Comparison of ENCODE assay signal across 17 cellular contexts in the genomic region with DNA sequence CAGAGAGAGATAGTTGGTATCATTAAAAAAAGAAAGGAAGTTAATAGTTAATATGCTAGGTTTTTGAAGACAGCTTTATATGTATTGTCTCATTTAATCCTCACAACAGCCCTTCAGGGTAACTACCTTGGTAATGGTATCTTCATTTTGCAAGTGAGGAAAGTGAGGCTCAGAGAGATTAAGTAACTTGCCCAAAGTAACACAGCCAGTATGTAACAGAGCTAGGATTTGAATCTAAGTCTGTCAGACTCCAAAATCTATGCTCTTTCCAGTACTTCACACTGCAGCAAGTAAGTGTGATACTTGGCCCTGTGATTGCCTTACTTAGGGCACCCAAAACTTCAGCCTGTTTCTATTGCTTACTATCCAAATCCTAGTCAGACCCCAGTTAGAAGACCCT. TPM values are rescaled to one million over a fixed set of nuclear protein-coding genes. Genes with fewer than 3 reads are reported as not detected.
DNase-seq lines count a peak whose midpoint lies in the region; ATAC-seq, FAIRE-seq and TF ChIP-seq lines count a peak whose summit lies in the region.
"Had no signal": no experiment of that assay in that cellular context is flagged by ENCODE, and none has a peak within 500 bp of the region (broad histone marks: within the 10 kb centered on the region; RNA-seq: fewer than 3 reads in every experiment).

No MANE protein-coding gene starts in this region.

- TF ChIP-seq POLR2A in H54 (IDR thresholded peaks at IDR 0.05; ENCODE audit: low read depth, low read length) (no peak), GM12878 (IDR thresholded peaks at IDR 0.05; ENCODE audit: low read depth, low read length) (no peak), right lobe of liver (IDR thresholded peaks at IDR 0.05) (no peak)

- H3K36me3 ChIP-seq in GM12878 (ENCODE audit: control insufficient read depth in 2 of 2, insufficient read depth in 2 of 2, low read length in 1 of 2) (no peaks in the 10 kb centered on the region), right lobe of liver (no peaks in the 10 kb centered on the region), lower lobe of right lung (no peaks in the 10 kb centered on the region), neural progenitor cell (no peaks in the 10 kb centered on the region)

- in situ Hi-C loops in GM12878 (cut with MboI), result no loop called here

- no peak overlapping the region for H3K4me3 Mint-ChIP-seq in activated CD4-positive, alpha-beta T cell treated with anti-CD3 and anti-CD28 coated beads, Interleukin-2, amount 10 ng/mL, durations not matched to agents 7 days and 5 days
- no peak overlapping the region for H3K4me3 Mint-ChIP-seq in activated CD4-positive, alpha-beta T cell treated with anti-CD3 and anti-CD28 coated beads, Interleukin-2, amount 10 ng/mL, durations not matched to agents 24 days and 14 days
- H3K4me3 Mint-ChIP-seq in neural progenitor cell, result no peak overlapping the region

- TF ChIP-seq EP300 in GM12878 (IDR thresholded peaks at IDR 0.05; ENCODE audit: borderline replicate concordance in 1 of 2, control insufficient read depth in 1 of 2, low read depth in 2 of 2, low read length in 2 of 2), result no peak

- H3K27me3 Mint-ChIP-seq in activated CD4-positive, alpha-beta T cell treated with anti-CD3 and anti-CD28 coated beads, Interleukin-2, amount 10 ng/mL, durations not matched to agents 7 days and 5 days, result no peaks in the 10 kb centered on the region
- no peaks in the 10 kb centered on the region for H3K27me3 Mint-ChIP-seq in activated CD4-positive, alpha-beta T cell treated with anti-CD3 and anti-CD28 coated beads, Interleukin-2, amount 10 ng/mL, durations not matched to agents 24 days and 14 days
- H3K27me3 Mint-ChIP-seq in neural progenitor cell (ENCODE audit: insufficient read depth, low read depth), result no peaks in the 10 kb centered on the region

- POLR2A ChIA-PET in activated CD4-positive, alpha-beta T cell treated with anti-CD3 and anti-CD28 coated beads, Interleukin-2, amount 10 ng/mL, durations not matched to agents 7 days and 5 days (lab: Charles Lee), result no interaction called here
- POLR2A ChIA-PET in GM12878 (lab: Charles Lee), result interaction anchor here (0.7 to 1.4 kb wide), 3 partner anchors 9 to 56 kb away, joined by 3 read pairs; partner anchors contain the start of gene FAM177A1

- intact Hi-C loops in activated CD4-positive, alpha-beta T cell treated with anti-CD3 and anti-CD28 coated beads, Interleukin-2, amount 10 ng/mL, durations not matched to agents 24 days and 14 days (cut with micrococcal nuclease), result no loop called here
- intact Hi-C loops in GM12878 (cut with micrococcal nuclease; ENCODE audit: unreplicated experiment), result no loop called here
- intact Hi-C loops in right lobe of liver (cut with DNase I), result no loop called here
- intact Hi-C loops in lower lobe of right lung (cut with DNase I), result no loop called here

- no peak for DNase-seq in activated CD4-positive, alpha-beta T cell treated with anti-CD3 and anti-CD28 coated beads, Interleukin-2, amount 10 ng/mL, durations not matched to agents 7 days and 5 days
- no peak for DNase-seq in activated CD4-positive, alpha-beta T cell treated with anti-CD3 and anti-CD28 coated beads, Interleukin-2, amount 10 ng/mL, durations not matched to agents 24 days and 14 days
- DNase-seq in H54 (ENCODE audit: insufficient read length, low spot score) (no peak), GM12878 (ENCODE audit: low read depth, low spot score) (no peak), right lobe of liver (no peak), lower lobe of right lung (no peak), neural progenitor cell (ENCODE audit: low spot score) (no peak), superior temporal gyrus (ENCODE audit: extremely low spot score) (no peak)
- DNase-seq: AML-193, Calu3, DMS 273 treated with DMSO at 0.1 percent for 48 hours, KBM-7 had no signal

- ATAC-seq in GM12878, result peak; percentile 32
- peak in 1 of 4 donors; percentile 5 for ATAC-seq in right lobe of liver
- ATAC-seq in lower lobe of right lung, result no peak
- ATAC-seq: HCT116 had no signal

- no peaks in the 10 kb centered on the region for H3F3A ChIP-seq in neural progenitor cell (ENCODE audit: low read depth)

- SMC1A ChIA-PET in GM12878 (lab: Charles Lee; ENCODE audit: uncharacterized antibody, unreplicated experiment), result interaction anchor here (1.0 to 1.8 kb wide), 4 partner anchors 8 to 140 kb away, joined by 3 to 6 read pairs (median 4); no protein-coding TSS in a partner anchor

- CTCF ChIA-PET in activated CD4-positive, alpha-beta T cell treated with anti-CD3 and anti-CD28 coated beads, Interleukin-2, amount 10 ng/mL, durations not matched to agents 7 days and 5 days (lab: Charles Lee), result interaction anchor here (0.6 to 0.9 kb wide), 3 partner anchors 29 to 292 kb away, joined by 3 to 4 read pairs (median 4); no protein-coding TSS in a partner anchor
- CTCF ChIA-PET in GM12878 (lab: Yijun Ruan, JAX), result interaction anchor here (0.6 to 1.5 kb wide), 3 partner anchors 9 to 253 kb away, joined by 3 to 5 read pairs (median 3); no protein-coding TSS in a partner anchor

- H2AFZ ChIP-seq in GM12878 (ENCODE audit: control insufficient read depth, low read depth, low read length) (no peak overlapping the region), neural progenitor cell (replicated peaks) (no peak overlapping the region)

- H3K4me1 ChIP-seq in GM12878 (ENCODE audit: control insufficient read depth, insufficient read depth, low read length) (no peaks in the 10 kb centered on the region), right lobe of liver (peaks cover 0 to 40% (median 0%) of the 10 kb centered on the region in 4 donors), lower lobe of right lung (peaks cover 32% of the 10 kb centered on the region), neural progenitor cell (no peaks in the 10 kb centered on the region)

- peak overlapping the region; percentile 13 for H3K27ac Mint-ChIP-seq in activated CD4-positive, alpha-beta T cell treated with anti-CD3 and anti-CD28 coated beads, Interleukin-2, amount 10 ng/mL, durations not matched to agents 7 days and 5 days
- H3K27ac Mint-ChIP-seq in activated CD4-positive, alpha-beta T cell treated with anti-CD3 and anti-CD28 coated beads, Interleukin-2, amount 10 ng/mL, durations not matched to agents 24 days and 14 days, result no peak overlapping the region
- no peak overlapping the region for H3K27ac Mint-ChIP-seq in neural progenitor cell

- TF ChIP-seq CTCF in GM12878 (IDR thresholded peaks at IDR 0.05 in 2 of 3, conservative IDR thresholded peaks at IDR 0.05 in 1 of 3; ENCODE audit: control insufficient read depth in 2 of 3, extremely low read depth in 1 of 3, insufficient read depth in 1 of 3, low read depth in 3 of 3, low read length in 3 of 3), result no peak
- no peak for TF ChIP-seq CTCF in right lobe of liver (IDR thresholded peaks at IDR 0.05)
- TF ChIP-seq CTCF in lower lobe of right lung (IDR thresholded peaks at IDR 0.05), result no peak
- no peak for TF ChIP-seq CTCF in neural progenitor cell (IDR thresholded peaks at IDR 0.05)

- RAD21 ChIA-PET in GM12878 (lab: Charles Lee; ENCODE audit: unreplicated experiment), result no interaction called here

- H3K27me3 ChIP-seq in GM12878 (replicated peaks in 1 of 2; ENCODE audit: control insufficient read depth in 2 of 2, insufficient read depth in 2 of 2, low read length in 1 of 2), result no peaks in the 10 kb centered on the region
- H3K27me3 ChIP-seq in right lobe of liver, result no peaks in the 10 kb centered on the region
- H3K27me3 ChIP-seq in lower lobe of right lung (ENCODE audit: low read depth), result no peaks in the 10 kb centered on the region
- H3K27me3 ChIP-seq in neural progenitor cell, result no peaks in the 10 kb centered on the region
- H3K27me3 ChIP-seq: BLaER1 had no signal

- peaks cover 14% of the 10 kb centered on the region for H3K4me1 Mint-ChIP-seq in activated CD4-positive, alpha-beta T cell treated with anti-CD3 and anti-CD28 coated beads, Interleukin-2, amount 10 ng/mL, durations not matched to agents 7 days and 5 days
- peaks cover 22% of the 10 kb centered on the region for H3K4me1 Mint-ChIP-seq in activated CD4-positive, alpha-beta T cell treated with anti-CD3 and anti-CD28 coated beads, Interleukin-2, amount 10 ng/mL, durations not matched to agents 24 days and 14 days
- H3K4me1 Mint-ChIP-seq in neural progenitor cell, result peaks cover 9% of the 10 kb centered on the region

- H3K27ac ChIP-seq in GM12878 (ENCODE audit: control insufficient read depth, insufficient read depth), result no peak overlapping the region; the same call in 1 of the 2 replicates
- peak overlapping the region in 2 of 3 donors; percentile 16 to 39 for H3K27ac ChIP-seq in right lobe of liver
- no peak overlapping the region for H3K27ac ChIP-seq in lower lobe of right lung
- no peak overlapping the region for H3K27ac ChIP-seq in neural progenitor cell
- H3K27ac ChIP-seq: 22Rv1, BLaER1, HL-60 had no signal

- peak; percentile 30 for FAIRE-seq in H54 (lab: Jason Lieb, UNC)
- no peak for FAIRE-seq in GM12878 (lab: Jason Lieb, UNC)
- FAIRE-seq: H1 had no signal

- H3K4me3 ChIP-seq in GM12878, result no peak overlapping the region
- no peak overlapping the region for H3K4me3 ChIP-seq in right lobe of liver
- H3K4me3 ChIP-seq in lower lobe of right lung, result no peak overlapping the region
- H3K4me3 ChIP-seq in neural progenitor cell, result no peak overlapping the region
- H3K4me3 ChIP-seq: BLaER1 had no signal

- no peak for TF ChIP-seq RAD21 in GM12878 (IDR thresholded peaks at IDR 0.05; ENCODE audit: insufficient read depth, low read depth, low read length)

- no peaks in the 10 kb centered on the region; the same call in 2 of the 3 replicates for H3K9me3 ChIP-seq in GM12878 (replicated peaks; ENCODE audit: control insufficient read depth, insufficient read depth, low read length)
- no peaks in the 10 kb centered on the region for H3K9me3 ChIP-seq in right lobe of liver
- H3K9me3 ChIP-seq in lower lobe of right lung, result no peaks in the 10 kb centered on the region
- H3K9me3 ChIP-seq in neural progenitor cell (ENCODE audit: low read depth), result no peaks in the 10 kb centered on the region
- H3K9me3 ChIP-seq: BLaER1 had no signal

- no peaks in the 10 kb centered on the region; the same call in 1 of the 2 replicates for H4K20me1 ChIP-seq in GM12878 (ENCODE audit: control insufficient read depth, insufficient read depth)
- H4K20me1 ChIP-seq in neural progenitor cell (ENCODE audit: low read depth), result peaks cover 35% of the 10 kb centered on the region

- H3K79me2 ChIP-seq in GM12878 (ENCODE audit: control insufficient read depth, insufficient read depth, low read length), result peaks cover 80% of the 10 kb centered on the region
- peaks cover 95% of the 10 kb centered on the region for H3K79me2 ChIP-seq in neural progenitor cell (ENCODE audit: low read depth)

- BruUV-seq in GM12878 (replicated peaks; lab: Mats Ljungman, UMichigan), result no TSS peak

- peaks cover 12% of the 10 kb centered on the region for H3K36me3 Mint-ChIP-seq in activated CD4-positive, alpha-beta T cell treated with anti-CD3 and anti-CD28 coated beads, Interleukin-2, amount 10 ng/mL, durations not matched to agents 7 days and 5 days (ENCODE audit: low read depth)
- peaks cover 16% of the 10 kb centered on the region for H3K36me3 Mint-ChIP-seq in activated CD4-positive, alpha-beta T cell treated with anti-CD3 and anti-CD28 coated beads, Interleukin-2, amount 10 ng/mL, durations not matched to agents 24 days and 14 days (ENCODE audit: low read depth)
- H3K36me3 Mint-ChIP-seq in neural progenitor cell, result peaks cover 1% of the 10 kb centered on the region

- H3K4me2 ChIP-seq in GM12878 (ENCODE audit: control insufficient read depth, insufficient read depth) (no peak overlapping the region), neural progenitor cell (no peak overlapping the region)
- H3K4me2 ChIP-seq: BLaER1 had no signal

- H3K9ac ChIP-seq in GM12878 (ENCODE audit: control insufficient read depth, insufficient read depth, low read length), result no peak overlapping the region
- H3K9ac ChIP-seq in neural progenitor cell, result no peak overlapping the region
- H3K9ac ChIP-seq: BLaER1 had no signal

- no peaks in the 10 kb centered on the region for H3K9me3 Mint-ChIP-seq in activated CD4-positive, alpha-beta T cell treated with anti-CD3 and anti-CD28 coated beads, Interleukin-2, amount 10 ng/mL, durations not matched to agents 7 days and 5 days
- no peaks in the 10 kb centered on the region for H3K9me3 Mint-ChIP-seq in activated CD4-positive, alpha-beta T cell treated with anti-CD3 and anti-CD28 coated beads, Interleukin-2, amount 10 ng/mL, durations not matched to agents 24 days and 14 days
- H3K9me3 Mint-ChIP-seq in neural progenitor cell, result no peaks in the 10 kb centered on the region

RNA-seq across cellular contexts. Expression of gene SRP54, which starts 7.0 kb away (rescaled TPM):
- total RNA-seq in activated CD4-positive, alpha-beta T cell treated with anti-CD3 and anti-CD28 coated beads, Interleukin-2, amount 10 ng/mL, durations not matched to agents 7 days and 5 days, result 10 to 100 TPM; 58.0 to 60.1 TPM
- total RNA-seq in activated CD4-positive, alpha-beta T cell treated with anti-CD3 and anti-CD28 coated beads, Interleukin-2, amount 10 ng/mL, durations not matched to agents 24 days and 14 days, result 73.6 and 73.8 TPM in 2 replicates
- total RNA-seq in GM12878 (2013; cell fraction: nucleolus; rRNA removed), result 246 and 247 TPM in 2 replicates
- total RNA-seq in GM12878 (2014; rRNA removed) (70.3 and 83.3 TPM in 2 replicates), GM12878 (2014; rRNA removed; fragmentation: Illumina TruSeq; extraction: Trizol) (112 and 114 TPM in 2 replicates), GM12878 (2021) (60.1 and 70.8 TPM in 2 replicates), right lobe of liver (10 to 100 TPM; 35.1 to 46.7 (median 41.0) TPM), lower lobe of right lung (41.7 TPM), neural progenitor cell (ENCODE audit: low replicate concordance) (72.4 and 105 TPM in 2 replicates)
- 55.2 TPM for polyA plus RNA-seq in GM12878 (2011; ENCODE audit: low read depth)
- polyA plus RNA-seq in GM12878 (2011; rRNA removed) (54.1 and 77.4 TPM in 2 replicates), GM12878 (2014; fragmentation: Illumina TruSeq; extraction: Trizol) (116 and 134 TPM in 2 replicates), GM12878 (2014; fragmentation: Nextera tagmentation; extraction: Ambion mirVana) (10 to 100 TPM; 71.3 to 73.3 TPM), GM12878 (2014; rRNA removed) (66.7 and 70.0 TPM in 2 replicates), GM12878 (2016; fragmentation: Nextera tagmentation; extraction: Ambion mirVana) (100 to 1,000 TPM; 123 to 130 TPM)
- 37.8 and 54.1 TPM in 2 replicates for polyA plus RNA-seq in GM12878 (2011; cell fraction: cytosol; rRNA removed)
- polyA plus RNA-seq in GM12878 (2011; cell fraction: nucleus; rRNA removed), result 43.3 and 52.4 TPM in 2 replicates
- 73.7 and 77.5 TPM in 2 replicates for polyA plus RNA-seq in GM12878 (2012)
- 31.1 and 34.8 TPM in 2 replicates for polyA minus RNA-seq in GM12878 (2011; rRNA and poly(A)+ RNA removed)
- 17.0 and 28.3 TPM in 2 replicates for polyA minus RNA-seq in GM12878 (2011; cell fraction: cytosol; rRNA and poly(A)+ RNA removed)
- 28.9 and 44.6 TPM in 2 replicates for polyA minus RNA-seq in GM12878 (2011; cell fraction: nucleus; rRNA and poly(A)+ RNA removed)

RNA-seq across cellular contexts. Expression of gene FAM177A1, which starts 56.3 kb away (rescaled TPM):
- 10 to 100 TPM; 33.2 to 37.1 TPM for total RNA-seq in activated CD4-positive, alpha-beta T cell treated with anti-CD3 and anti-CD28 coated beads, Interleukin-2, amount 10 ng/mL, durations not matched to agents 7 days and 5 days
- total RNA-seq in activated CD4-positive, alpha-beta T cell treated with anti-CD3 and anti-CD28 coated beads, Interleukin-2, amount 10 ng/mL, durations not matched to agents 24 days and 14 days, result 37.9 and 41.6 TPM in 2 replicates
- total RNA-seq in GM12878 (2013; cell fraction: nucleolus; rRNA removed), result 21.7 and 24.4 TPM in 2 replicates
- total RNA-seq in GM12878 (2014; rRNA removed) (17.1 and 21.4 TPM in 2 replicates), GM12878 (2014; rRNA removed; fragmentation: Illumina TruSeq; extraction: Trizol) (19.5 and 20.0 TPM in 2 replicates), GM12878 (2021) (21.4 TPM in 2 replicates), right lobe of liver (10 to 100 TPM; 44.2 to 48.4 (median 47.2) TPM), lower lobe of right lung (104 TPM), neural progenitor cell (ENCODE audit: low replicate concordance) (20.9 and 58.2 TPM in 2 replicates)
- 13.8 TPM for polyA plus RNA-seq in GM12878 (2011; ENCODE audit: low read depth)
- polyA plus RNA-seq in GM12878 (2011; rRNA removed) (27.5 and 28.0 TPM in 2 replicates), GM12878 (2014; fragmentation: Illumina TruSeq; extraction: Trizol) (18.8 and 28.5 TPM in 2 replicates), GM12878 (2014; fragmentation: Nextera tagmentation; extraction: Ambion mirVana) (10 to 100 TPM in 1 of 2 experiments, 1 to 10 TPM in 1; 5.3 to 11.0 TPM), GM12878 (2014; rRNA removed) (19.0 and 21.8 TPM in 2 replicates), GM12878 (2016; fragmentation: Nextera tagmentation; extraction: Ambion mirVana) (10 to 100 TPM; 36.3 to 38.6 TPM)
- 17.9 and 19.9 TPM in 2 replicates for polyA plus RNA-seq in GM12878 (2011; cell fraction: cytosol; rRNA removed)
- 6.9 and 8.0 TPM in 2 replicates for polyA plus RNA-seq in GM12878 (2011; cell fraction: nucleus; rRNA removed)
- polyA plus RNA-seq in GM12878 (2012), result 22.0 and 22.6 TPM in 2 replicates
- 4.3 and 8.2 TPM in 2 replicates for polyA minus RNA-seq in GM12878 (2011; rRNA and poly(A)+ RNA removed)
- polyA minus RNA-seq in GM12878 (2011; cell fraction: cytosol; rRNA and poly(A)+ RNA removed), result 5.2 and 5.5 TPM in 2 replicates
- polyA minus RNA-seq in GM12878 (2011; cell fraction: nucleus; rRNA and poly(A)+ RNA removed), result 9.9 and 19.9 TPM in 2 replicates

Comparison
In these comparisons a context has a peak if more than half of its experiments do, and no peak if none do; other contexts are left out.
1. H3K27ac ChIP-seq: peak in right lobe of liver (2 of 3); none in GM12878 (single experiment), lower lobe of right lung (single experiment) and neural progenitor cell (single experiment).